ENCODE assay signal across 21 cellular contexts in the genomic region with DNA sequence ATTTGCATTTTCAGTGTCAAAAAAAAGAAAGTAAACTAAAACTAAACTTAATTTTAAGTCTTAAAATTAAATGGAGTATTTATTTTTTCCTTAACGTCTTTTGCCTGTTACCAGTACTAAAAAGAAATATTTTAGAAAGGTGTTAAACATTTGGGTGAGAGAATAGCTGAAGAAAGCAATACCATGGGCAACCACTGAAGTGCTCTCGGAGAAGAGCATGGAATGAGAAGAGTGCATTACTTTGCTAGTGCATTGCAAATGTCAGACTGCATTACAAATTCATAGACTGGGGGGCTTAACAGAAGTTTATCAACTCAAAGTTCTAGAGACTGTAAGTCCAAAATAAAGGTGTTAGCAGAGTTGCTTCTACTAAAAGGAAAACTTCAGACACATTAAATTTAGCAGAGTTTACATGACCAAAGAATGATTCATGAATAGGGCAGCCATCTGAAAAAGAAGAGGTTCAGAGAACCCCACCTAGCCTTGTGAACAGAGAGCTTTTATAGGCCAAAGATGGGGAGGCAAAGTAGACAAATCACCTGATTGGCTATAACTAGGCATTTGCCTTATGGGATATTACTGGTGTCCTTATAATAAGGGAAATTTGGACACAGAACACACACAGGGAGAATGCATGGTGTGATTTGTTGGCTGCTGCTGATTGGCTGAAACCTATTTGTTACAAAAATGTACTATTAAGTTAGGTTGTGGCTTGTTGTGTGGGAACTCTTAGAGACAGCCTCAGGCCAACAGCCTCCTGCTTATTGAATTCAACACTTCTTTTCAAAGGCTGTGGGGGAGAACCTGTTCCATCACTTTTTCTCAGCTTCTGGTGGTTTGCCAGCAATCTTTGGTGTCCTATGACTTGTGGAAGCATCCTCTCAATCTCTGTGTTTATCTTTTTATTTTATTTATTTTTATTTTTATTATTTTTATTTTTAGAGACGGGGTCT.
"Had no signal": no experiment of that assay in that cellular context is flagged by ENCODE, and none has a peak within 500 bp of the region (broad histone marks: within the 10 kb centered on the region; RNA-seq: fewer than 3 reads in every experiment).

No MANE protein-coding gene starts in this region.

- H3K27ac ChIP-seq: coronary artery, gastrocnemius medialis, neutrophil, ovary, tibial artery, VCaP had no signal

- H3K4me3 ChIP-seq: coronary artery, gastrocnemius medialis, ovary, tibial artery had no signal

- ATAC-seq: activated CD8-positive, alpha-beta T cell treated with anti-CD3 and anti-CD28 coated beads, Interleukin-2, amount 10 ng/mL, durations not matched to agents 7 days and 5 days; activated naive CD8-positive, alpha-beta T cell treated with anti-CD3 and anti-CD28 coated beads, Interleukin-2, amount 50 U/mL, for 24 hours; gastrocnemius medialis; right cardiac atrium had no signal

- H3K27me3 Mint-ChIP-seq: stimulated activated naive CD8-positive, alpha-beta T cell treated with anti-CD3 and anti-CD28 coated beads, Interleukin-15, Interleukin-2, amounts not matched to agents 100 ng/mL and 50 ng/mL, for 24 hours had no signal

- H3K27ac Mint-ChIP-seq: activated CD8-positive, alpha-beta T cell treated with anti-CD3 and anti-CD28 coated beads, Interleukin-2, amount 10 ng/mL, durations not matched to agents 7 days and 5 days; activated naive CD8-positive, alpha-beta T cell treated with anti-CD3 and anti-CD28 coated beads, Interleukin-2, amount 50 U/mL, for 24 hours; activated T-helper 1 cell treated with anti-CD3 and anti-CD28 coated beads, Interleukin-12 subunit alpha, Interleukin-12 subunit beta, Interleukin-2, Interleukin-4 antibody, amounts not matched to agents 30 ng/mL and 10 ng/mL and 1 ng/mL, durations not matched to agents 14 hours and 24 hours and 36 hours; nephron; stimulated activated naive CD8-positive, alpha-beta T cell treated with anti-CD3 and anti-CD28 coated beads, Interleukin-15, Interleukin-2, amounts not matched to agents 100 ng/mL and 50 ng/mL, for 24 hours had no signal

- H3K9me3 Mint-ChIP-seq: activated naive CD8-positive, alpha-beta T cell treated with anti-CD3 and anti-CD28 coated beads, Interleukin-2, amount 50 U/mL, for 24 hours; activated T-helper 1 cell treated with anti-CD3 and anti-CD28 coated beads, Interleukin-12 subunit alpha, Interleukin-12 subunit beta, Interleukin-2, Interleukin-4 antibody, amounts not matched to agents 30 ng/mL and 10 ng/mL and 1 ng/mL, durations not matched to agents 14 hours and 24 hours and 36 hours; nephron; stimulated activated naive CD8-positive, alpha-beta T cell treated with anti-CD3 and anti-CD28 coated beads, Interleukin-15, Interleukin-2, amounts not matched to agents 100 ng/mL and 50 ng/mL, for 24 hours had no signal

- H3K36me3 ChIP-seq: gastrocnemius medialis, neutrophil, ovary, tibial artery had no signal

- H3K4me3 Mint-ChIP-seq: activated CD8-positive, alpha-beta T cell treated with anti-CD3 and anti-CD28 coated beads, Interleukin-2, amount 10 ng/mL, durations not matched to agents 7 days and 5 days; activated naive CD8-positive, alpha-beta T cell treated with anti-CD3 and anti-CD28 coated beads, Interleukin-2, amount 50 U/mL, for 24 hours; activated T-helper 1 cell treated with anti-CD3 and anti-CD28 coated beads, Interleukin-12 subunit alpha, Interleukin-12 subunit beta, Interleukin-2, Interleukin-4 antibody, amounts not matched to agents 30 ng/mL and 10 ng/mL and 1 ng/mL, durations not matched to agents 14 hours and 24 hours and 36 hours; nephron; stimulated activated naive CD8-positive, alpha-beta T cell treated with anti-CD3 and anti-CD28 coated beads, Interleukin-15, Interleukin-2, amounts not matched to agents 100 ng/mL and 50 ng/mL, for 24 hours had no signal

- DNase-seq: activated CD4-positive, alpha-beta T cell treated with anti-CD3 and anti-CD28 coated beads, Interleukin-2, amount 50 U/mL, for 1 hour; activated CD4-positive, CD25-positive, alpha-beta regulatory T cell treated with anti-CD3 and anti-CD28 coated beads, Interleukin-2, amount 50 U/mL, for 72 hours; activated CD8-positive, alpha-beta T cell treated with anti-CD3 and anti-CD28 coated beads, Interleukin-2, amount 10 ng/mL, durations not matched to agents 7 days and 5 days; activated gamma-delta T cell; activated naive CD4-positive, alpha-beta T cell treated with anti-CD3 and anti-CD28 coated beads, Interleukin-2, amount 50 U/mL, for 16 hours; activated naive CD8-positive, alpha-beta T cell treated with anti-CD3 and anti-CD28 coated beads, Interleukin-2, amount 50 U/mL, for 24 hours; cerebellar nuclear complex; gastrocnemius medialis; mesenchymal stem cell; ovary; right cardiac atrium; stimulated activated CD4-positive, alpha-beta T cell treated with anti-CD3 and anti-CD28 coated beads, Interleukin-4, amount 100 ng/mL, for 4 hours; substantia nigra; T-helper 2 cell; tibial artery had no signal

- H3K9me3 ChIP-seq: gastrocnemius medialis, neutrophil, ovary, tibial artery had no signal
